Comparison of ENCODE assay signal across 8 cellular contexts in the genomic region with DNA sequence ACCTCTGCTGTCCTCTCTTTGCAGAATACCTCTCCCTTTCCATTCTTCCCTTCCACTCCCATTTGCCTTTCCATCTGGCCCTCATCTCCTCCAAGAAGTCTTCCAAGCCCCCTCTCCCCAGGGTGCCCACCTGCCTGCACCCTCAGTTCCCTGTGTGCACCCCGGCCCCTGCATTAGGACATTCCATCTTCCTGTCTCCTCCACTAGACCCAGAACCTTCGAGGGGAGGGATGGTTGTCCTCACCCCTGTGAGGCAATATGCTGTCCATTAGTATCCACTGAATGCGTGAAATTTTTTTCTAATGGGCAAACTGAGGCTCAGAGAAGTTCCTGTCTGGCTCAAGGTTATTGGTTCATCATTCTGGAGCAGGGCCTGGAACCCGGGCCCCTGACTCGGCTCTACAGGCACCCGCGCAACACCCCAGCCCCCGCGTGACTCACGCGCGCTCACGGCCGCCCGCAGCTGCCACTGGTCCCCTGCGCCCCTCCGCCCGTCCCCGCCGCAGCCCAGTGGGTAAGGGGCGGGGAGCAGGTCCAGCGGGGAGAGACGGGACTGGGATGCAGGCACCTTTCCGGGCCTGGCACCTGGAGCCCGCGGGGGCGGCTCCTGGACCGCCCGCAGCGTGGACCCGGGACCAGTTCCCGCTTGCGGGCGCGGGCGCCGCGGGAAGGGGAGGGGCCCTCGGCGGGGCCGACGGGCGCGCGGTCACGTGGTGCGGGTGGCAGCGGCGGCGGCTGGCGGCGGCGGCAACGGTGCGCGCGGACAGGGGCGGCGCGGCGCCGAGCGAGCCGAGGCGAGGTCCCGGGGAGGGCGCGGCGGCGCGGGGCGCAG. TPM values are rescaled to one million over a fixed set of nuclear protein-coding genes. Genes with fewer than 3 reads are reported as not detected.
DNase-seq lines count a peak whose midpoint lies in the region; ATAC-seq and TF ChIP-seq lines count a peak whose summit lies in the region.

No MANE protein-coding gene starts in this region.

- no peak overlapping the region for H3K27ac ChIP-seq in HL-60 (replicated peaks)
- peak overlapping the region; percentile 67 for H3K27ac ChIP-seq in cingulate gyrus (ENCODE audit: low read depth, low read length)
- no peak overlapping the region for H3K27ac ChIP-seq in mesenchymal stem cell (ENCODE audit: low read length, poor library complexity, severe bottlenecking)
- no peak overlapping the region for H3K27ac ChIP-seq in subcutaneous abdominal adipose tissue (ENCODE audit: low read depth, low read length)

- H3K4ac ChIP-seq in mesenchymal stem cell (ENCODE audit: low read depth in 1 of 2, low read length in 2 of 2) = no peak overlapping the region

- 9% methylated on average over 21 of the region's 72 CpGs for WGBS in mesenchymal stem cell

- H3K27me3 ChIP-seq in BJ (ENCODE audit: control insufficient read depth, insufficient read depth, low read length) (peaks cover 38% of the 10 kb centered on the region), HL-60 (ENCODE audit: insufficient read depth, poor library complexity, severe bottlenecking) (peaks cover 23% of the 10 kb centered on the region), mesenchymal stem cell (ENCODE audit: control insufficient read depth in 1 of 2, insufficient read depth in 1 of 2, low read length in 2 of 2) (peaks cover 62 to 78% of the 10 kb centered on the region in 2 experiments), subcutaneous abdominal adipose tissue (ENCODE audit: control insufficient read depth in 5 of 5, insufficient read depth in 4 of 5, low read length in 5 of 5) (peaks cover 28 to 51% (median 42%) of the 10 kb centered on the region in 5 donors)

- DNase-seq in BJ (ENCODE audit: low read depth) (no peak), HL-60 (ENCODE audit: low read depth in 1 of 2, low spot score in 1 of 2) (peak in 1 of 2 experiments; percentile 13), mesenchymal stem cell (no peak), NK-92 (lab: John Stamatoyannopoulos, UW; ENCODE audit: unreplicated experiment) (no peak)
- peak; percentile 24 to 38 for DNase-seq in activated CD4-positive, alpha-beta T cell treated with anti-CD3 and anti-CD28 coated beads for 24 hours (ENCODE audit: low read depth in 2 of 2)

- CTCF ChIA-PET in BJ (lab: Yijun Ruan, JAX) = no interaction called here

- H3K14ac ChIP-seq in mesenchymal stem cell (ENCODE audit: low read length in 2 of 2) = no peak overlapping the region

- no peak overlapping the region for H4K91ac ChIP-seq in mesenchymal stem cell (ENCODE audit: low read length)

- H3K79me1 ChIP-seq in mesenchymal stem cell (replicated peaks; ENCODE audit: low read length, poor library complexity, severe bottlenecking) = no peaks in the 10 kb centered on the region

- H2AFZ ChIP-seq in mesenchymal stem cell (ENCODE audit: low read depth, low read length) = no peak overlapping the region

- H3K4me1 ChIP-seq in mesenchymal stem cell (ENCODE audit: control insufficient read depth, insufficient read depth, low read depth, low read length) = peaks cover 9% of the 10 kb centered on the region
- H3K4me1 ChIP-seq in subcutaneous abdominal adipose tissue (ENCODE audit: control insufficient read depth in 5 of 5, insufficient read depth in 5 of 5, low read length in 5 of 5) = peaks cover 0 to 12% (median 10%) of the 10 kb centered on the region in 5 donors

- no peak overlapping the region for H2BK120ac ChIP-seq in mesenchymal stem cell (ENCODE audit: low read depth, low read length)

- H2BK12ac ChIP-seq in mesenchymal stem cell (ENCODE audit: low read length in 2 of 2) = no peak overlapping the region

- H2BK15ac ChIP-seq in mesenchymal stem cell (ENCODE audit: low read depth, poor library complexity, severe bottlenecking) = no peak overlapping the region

- H3K4me3 ChIP-seq in BJ (ENCODE audit: low read depth, low read length) (peak overlapping the region; percentile 33), HL-60 (replicated peaks; ENCODE audit: insufficient read depth, low read length) (peak overlapping the region; percentile 47), mesenchymal stem cell (ENCODE audit: insufficient read depth in 1 of 2, low read depth in 1 of 2, low read length in 2 of 2) (peak overlapping the region; percentile 29 to 39), subcutaneous abdominal adipose tissue (ENCODE audit: low read depth in 1 of 5, low read length in 5 of 5) (peak overlapping the region in 3 of 5 donors; percentile 38 to 59 (median 57))

- H3K9ac ChIP-seq in mesenchymal stem cell (ENCODE audit: low read length) (no peak overlapping the region), subcutaneous abdominal adipose tissue (ENCODE audit: low read length in 5 of 5) (no peak overlapping the region)

- no peak overlapping the region for H3K23ac ChIP-seq in mesenchymal stem cell (ENCODE audit: low read length in 2 of 2)

- H2AK5ac ChIP-seq in mesenchymal stem cell (ENCODE audit: low read length, severe bottlenecking) = no peak overlapping the region

- no peak overlapping the region for H3K18ac ChIP-seq in mesenchymal stem cell (ENCODE audit: low read depth in 1 of 2, low read length in 2 of 2)

- no peaks in the 10 kb centered on the region for H3K36me3 ChIP-seq in BJ (ENCODE audit: control insufficient read depth, insufficient read depth, low read length)
- H3K36me3 ChIP-seq in mesenchymal stem cell (ENCODE audit: control insufficient read depth in 1 of 2, insufficient read depth in 2 of 2, low read depth in 1 of 2, low read length in 2 of 2) = no peaks in the 10 kb centered on the region
- no peaks in the 10 kb centered on the region for H3K36me3 ChIP-seq in subcutaneous abdominal adipose tissue (ENCODE audit: control insufficient read depth in 5 of 5, insufficient read depth in 5 of 5, low read length in 5 of 5)

- H2BK5ac ChIP-seq in mesenchymal stem cell (ENCODE audit: low read depth, low read length, poor library complexity, severe bottlenecking) = no peak overlapping the region

- H3K9me3 ChIP-seq in mesenchymal stem cell (ENCODE audit: control insufficient read depth, low read length) (no peaks in the 10 kb centered on the region), subcutaneous abdominal adipose tissue (ENCODE audit: control insufficient read depth in 5 of 5, low read length in 5 of 5) (no peaks in the 10 kb centered on the region)

- H4K8ac ChIP-seq in mesenchymal stem cell (ENCODE audit: low read length) = no peak overlapping the region

- no peak for TF ChIP-seq CTCF in BJ (IDR thresholded peaks at IDR 0.05; ENCODE audit: insufficient read depth, low read depth, low read length)
- no peak for TF ChIP-seq CTCF in HL-60 (IDR thresholded peaks at IDR 0.05; ENCODE audit: insufficient read depth, low read length)

- POLR2A ChIA-PET in BJ (lab: Charles Lee) = no interaction called here

- no peak for ATAC-seq in HG02884 (IDR thresholded peaks at IDR 0.05; ENCODE audit: unreplicated experiment)

- peak overlapping the region; percentile 87 for H3K4me2 ChIP-seq in mesenchymal stem cell (ENCODE audit: low read length, poor library complexity, severe bottlenecking)

RNA-seq across cellular contexts. Expression of a gene that starts 7.0 kb away (rescaled TPM):
- polyA plus RNA-seq in BJ (2011; rRNA removed) = 0.02 and 0.06 TPM in 2 replicates
- polyA minus RNA-seq in BJ (2011; rRNA and poly(A)+ RNA removed) = 0.05 and 0.09 TPM in 2 replicates
- 0.98 TPM for polyA plus RNA-seq in mesenchymal stem cell (2013, experiment 1 of 2)
- polyA plus RNA-seq in mesenchymal stem cell (2013, experiment 2 of 2) = 1.1 TPM

RNA-seq across cellular contexts. Expression of a gene that starts 22.3 kb away (rescaled TPM):
- polyA plus RNA-seq in BJ (2011; rRNA removed) = 0.17 and 0.22 TPM in 2 replicates
- 0.24 and 0.26 TPM in 2 replicates for polyA minus RNA-seq in BJ (2011; rRNA and poly(A)+ RNA removed)
- polyA plus RNA-seq in mesenchymal stem cell (2013, experiment 1 of 2) = not detected
- not detected for polyA plus RNA-seq in mesenchymal stem cell (2013, experiment 2 of 2)

RNA-seq across cellular contexts. Expression of a gene that starts 29.3 kb away (rescaled TPM):
- 18.6 and 30.4 TPM in 2 replicates for polyA plus RNA-seq in BJ (2011; rRNA removed)
- polyA minus RNA-seq in BJ (2011; rRNA and poly(A)+ RNA removed) = 9.7 and 10.0 TPM in 2 replicates
- 5.6 TPM for polyA plus RNA-seq in mesenchymal stem cell (2013, experiment 1 of 2)
- polyA plus RNA-seq in mesenchymal stem cell (2013, experiment 2 of 2) = 6.6 TPM

RNA-seq across cellular contexts. Expression of a gene that starts 49.7 kb away (rescaled TPM):
- 0.06 and 0.16 TPM in 2 replicates for polyA plus RNA-seq in BJ (2011; rRNA removed)
- polyA minus RNA-seq in BJ (2011; rRNA and poly(A)+ RNA removed) = 0.10 TPM in 1 of 2 replicates, not detected in the other
- polyA plus RNA-seq in mesenchymal stem cell (2013, experiment 1 of 2) = 0.22 TPM
- 0.18 TPM for polyA plus RNA-seq in mesenchymal stem cell (2013, experiment 2 of 2)

Comparison
In these comparisons a context has a peak if more than half of its experiments do, and no peak if none do; other contexts are left out.
1. DNase-seq: peak in activated CD4-positive, alpha-beta T cell treated with anti-CD3 and anti-CD28 coated beads for 24 hours (2 of 2); none in BJ (single experiment), mesenchymal stem cell (single experiment) and NK-92 (single experiment).
2. Peak in every context shown above with its lines, with median percentiles within 50 percentile points of each other: H3K4me3 ChIP-seq.